Comparison of ENCODE assay signal across 10 cellular contexts in genomic region chr2:8535821-8536685, GRCh38.
A peak's percentile ranks its signal among the peaks of the same experiment; 100 is the strongest.
DNase-seq lines count a peak whose midpoint lies in the region; ATAC-seq and TF ChIP-seq lines count a peak whose summit lies in the region.
"Had no signal": no experiment of that assay in that cellular context is flagged by ENCODE, and none has a peak within 500 bp of the region (broad histone marks: within the 10 kb centered on the region; RNA-seq: fewer than 3 reads in every experiment).

No MANE protein-coding gene starts in this region.

- no peaks in the 10 kb centered on the region for H4K20me1 ChIP-seq in OCI-LY1 (ENCODE audit: insufficient read depth, low read length)

- H2AFZ ChIP-seq in OCI-LY1 (ENCODE audit: low read length): no peak overlapping the region

- intact Hi-C loops in esophagus muscularis mucosa (cut with DNase I): no loop called here
- intact Hi-C loops in posterior cingulate gyrus (cut with DNase I): no loop called here

- no peak for DNase-seq in esophagus muscularis mucosa (ENCODE audit: extremely low spot score)
- peak in 8 of 10 donors; percentile 70 to 97 (median 85) for DNase-seq in posterior cingulate gyrus
- DNase-seq in effector CD8-positive, alpha-beta T cell (lab: John Stamatoyannopoulos, UW): no peak
- no peak for DNase-seq in NCI-H524 treated with DMSO at 0.1 percent for 48 hours (lab: John Stamatoyannopoulos, UW)
- no peak for DNase-seq in NCI-H1048 (lab: John Stamatoyannopoulos, UW)
- DNase-seq: central memory CD4-positive, alpha-beta T cell; HCEC 1CT had no signal

- TF ChIP-seq CTCF in OCI-LY1 (IDR thresholded peaks at IDR 0.05; ENCODE audit: low read length): no peak
- TF ChIP-seq CTCF in esophagus muscularis mucosa (IDR thresholded peaks at IDR 0.05): no peak

- peaks cover 9% of the 10 kb centered on the region for H3K9me3 ChIP-seq in OCI-LY1 (ENCODE audit: low read length)
- peaks cover 0 to 14% (median 8%) of the 10 kb centered on the region in 4 donors for H3K9me3 ChIP-seq in esophagus muscularis mucosa

- H3K4me3 ChIP-seq in OCI-LY1 (ENCODE audit: low read depth, low read length, poor library complexity, severe bottlenecking) (no peak overlapping the region), esophagus muscularis mucosa (no peak overlapping the region)

- H3K36me3 ChIP-seq in OCI-LY1 (ENCODE audit: insufficient read depth, low read length) (peaks cover 13% of the 10 kb centered on the region), esophagus muscularis mucosa (no peaks in the 10 kb centered on the region)

- peaks cover 70% of the 10 kb centered on the region for H3K4me1 ChIP-seq in OCI-LY1 (ENCODE audit: insufficient read depth, low read length, severe bottlenecking)
- H3K4me1 ChIP-seq in esophagus muscularis mucosa: peaks cover 23 to 51% (median 47%) of the 10 kb centered on the region in 4 donors

- no peaks in the 10 kb centered on the region for H3F3A ChIP-seq in OCI-LY1 (ENCODE audit: insufficient read depth, low read length)

- peak overlapping the region; percentile 38; the same call in 1 of the 2 replicates for H3K4me2 ChIP-seq in OCI-LY1 (ENCODE audit: low read length)

- WGBS in esophagus muscularis mucosa: 82% methylated on average over 19 of the region's 19 CpGs

- ATAC-seq in GM18868 (IDR thresholded peaks at IDR 0.05; ENCODE audit: unreplicated experiment) (peak; percentile 34), HG03469 (IDR thresholded peaks at IDR 0.05; ENCODE audit: unreplicated experiment) (no peak)

- peak overlapping the region; percentile 56; the same call in 1 of the 2 replicates for H3K9ac ChIP-seq in OCI-LY1 (ENCODE audit: low read length)

- TF ChIP-seq EP300 in esophagus muscularis mucosa (IDR thresholded peaks at IDR 0.05): no peak

- H3K27me3 ChIP-seq in OCI-LY1 (ENCODE audit: insufficient read depth, low read length) (no peaks in the 10 kb centered on the region), esophagus muscularis mucosa (no peaks in the 10 kb centered on the region)

- no peak for TF ChIP-seq POLR2A in esophagus muscularis mucosa (IDR thresholded peaks at IDR 0.05; ENCODE audit: low read depth)

- no peaks in the 10 kb centered on the region for H3K79me2 ChIP-seq in OCI-LY1 (ENCODE audit: insufficient read depth, low read length)

- H3K27ac ChIP-seq in OCI-LY1 (ENCODE audit: low read depth, low read length, poor library complexity, severe bottlenecking) (peak overlapping the region; percentile 87), esophagus muscularis mucosa (replicated peaks in 1 of 4) (peak overlapping the region; percentile 15 to 60 (median 44))

- H3K9me2 ChIP-seq in OCI-LY1 (ENCODE audit: low read depth, low read length): no peaks in the 10 kb centered on the region

Comparison
In these comparisons a context has a peak if more than half of its experiments do, and no peak if none do; other contexts are left out.
1. DNase-seq: peak in posterior cingulate gyrus (8 of 10); none in esophagus muscularis mucosa (single experiment), effector CD8-positive, alpha-beta T cell (single experiment), NCI-H524 treated with DMSO at 0.1 percent for 48 hours (single experiment) and NCI-H1048 (single experiment).